ENCODE assay signal across 13 cellular contexts in genomic region chr2:235042576-235043515, GRCh38.
DNase-seq lines count a peak whose midpoint lies in the region; ATAC-seq and TF ChIP-seq lines count a peak whose summit lies in the region.
"Had no signal": no experiment of that assay in that cellular context is flagged by ENCODE, and none has a peak within 500 bp of the region (broad histone marks: within the 10 kb centered on the region; RNA-seq: fewer than 3 reads in every experiment).

No MANE protein-coding gene starts in this region.

- H3K9ac ChIP-seq in neuronal stem cell (ENCODE audit: low read depth, low read length, poor library complexity): peak overlapping the region; percentile 10
- H3K9ac ChIP-seq: GM23248 had no signal

- no peak overlapping the region for H3K4me3 Mint-ChIP-seq in stimulated activated naive CD8-positive, alpha-beta T cell treated with anti-CD3 and anti-CD28 coated beads, Interleukin-15, amount 100 ng/mL, for 72 hours
- H3K4me3 Mint-ChIP-seq: CD8-positive, alpha-beta memory T cell had no signal

- intact Hi-C loops in Right ventricle myocardium inferior (cut with DNase I) (no loop called here), upper lobe of right lung (cut with DNase I) (no loop called here)

- H2BK120ac ChIP-seq in neuronal stem cell (ENCODE audit: low read depth, low read length): no peak overlapping the region

- H3K27ac ChIP-seq in right atrium auricular region (no peak overlapping the region), neuronal stem cell (replicated peaks; ENCODE audit: low read length) (no peak overlapping the region), upper lobe of right lung (no peak overlapping the region)
- H3K27ac ChIP-seq: 22Rv1, GM23248 had no signal

- H3K27me3 ChIP-seq in right atrium auricular region: no peaks in the 10 kb centered on the region
- no peaks in the 10 kb centered on the region for H3K27me3 ChIP-seq in neuronal stem cell (ENCODE audit: control insufficient read depth in 3 of 3, insufficient read depth in 3 of 3, low read depth in 1 of 3, low read length in 3 of 3)
- H3K27me3 ChIP-seq in upper lobe of right lung: no peaks in the 10 kb centered on the region

- H2AK5ac ChIP-seq in neuronal stem cell (ENCODE audit: low read depth, low read length): no peak overlapping the region

- H3K4ac ChIP-seq in neuronal stem cell (ENCODE audit: low read length): no peak overlapping the region

- H3K4me1 ChIP-seq in right atrium auricular region (peaks cover 0 to 17% of the 10 kb centered on the region in 2 donors), neuronal stem cell (ENCODE audit: control insufficient read depth in 2 of 2, insufficient read depth in 1 of 2, low read depth in 1 of 2, low read length in 2 of 2) (peaks cover 0 to 3% of the 10 kb centered on the region in 2 donors), upper lobe of right lung (peaks cover 11% of the 10 kb centered on the region)

- peaks cover 20% of the 10 kb centered on the region for H3K4me1 Mint-ChIP-seq in stimulated activated naive CD8-positive, alpha-beta T cell treated with anti-CD3 and anti-CD28 coated beads, Interleukin-15, amount 100 ng/mL, for 72 hours

- no peak overlapping the region for H2BK12ac ChIP-seq in neuronal stem cell (ENCODE audit: low read length)

- H3K36me3 ChIP-seq in right atrium auricular region (peaks cover 29% of the 10 kb centered on the region), neuronal stem cell (replicated peaks in 1 of 2; ENCODE audit: control insufficient read depth in 2 of 2, insufficient read depth in 2 of 2, low read length in 2 of 2) (peaks cover 47 to 94% of the 10 kb centered on the region in 2 donors), upper lobe of right lung (peaks cover 30% of the 10 kb centered on the region)

- peaks cover 13% of the 10 kb centered on the region for H3K79me1 ChIP-seq in neuronal stem cell (ENCODE audit: low read depth, low read length)

- H2BK15ac ChIP-seq in neuronal stem cell (ENCODE audit: low read length): no peak overlapping the region

- H3K4me2 ChIP-seq in neuronal stem cell (ENCODE audit: insufficient read depth, low read length, poor library complexity, severe bottlenecking): no peak overlapping the region

- no peak overlapping the region for H3K18ac ChIP-seq in neuronal stem cell (ENCODE audit: low read length)

- H2BK5ac ChIP-seq in neuronal stem cell (ENCODE audit: low read length): peak overlapping the region; percentile 45

- H3K4me3 ChIP-seq in right atrium auricular region: no peak overlapping the region
- no peak overlapping the region for H3K4me3 ChIP-seq in neuronal stem cell (ENCODE audit: low read length in 2 of 2)
- H3K4me3 ChIP-seq in upper lobe of right lung: no peak overlapping the region
- H3K4me3 ChIP-seq: GM23248 had no signal

- no peaks in the 10 kb centered on the region for H3K9me3 Mint-ChIP-seq in stimulated activated naive CD8-positive, alpha-beta T cell treated with anti-CD3 and anti-CD28 coated beads, Interleukin-15, amount 100 ng/mL, for 72 hours

- H4K91ac ChIP-seq in neuronal stem cell (ENCODE audit: low read depth, low read length, poor library complexity): no peak overlapping the region

- peak; percentile 52 for DNase-seq in Right ventricle myocardium inferior (ENCODE audit: missing footprints)
- DNase-seq in right atrium auricular region (ENCODE audit: low spot score): no peak
- DNase-seq in stimulated activated naive CD8-positive, alpha-beta T cell treated with anti-CD3 and anti-CD28 coated beads, Interleukin-15, amount 100 ng/mL, for 72 hours: no peak
- no peak for DNase-seq in stimulated activated naive CD8-positive, alpha-beta T cell treated with anti-CD3 and anti-CD28 coated beads, Interleukin-15, Interleukin-2, amounts not matched to agents 100 U/mL and 50 U/mL, for 24 hours
- no peak for DNase-seq in neuronal stem cell (ENCODE audit: low spot score)
- peak; percentile 74 for DNase-seq in upper lobe of right lung
- DNase-seq in amniotic stem cell (lab: John Stamatoyannopoulos, UW): no peak
- DNase-seq: CD8-positive, alpha-beta memory T cell; DMS 273 treated with DMSO at 0.1 percent for 48 hours; GM23248 had no signal

- H3K23ac ChIP-seq in neuronal stem cell (ENCODE audit: low read depth, low read length, poor library complexity): peak overlapping the region; percentile 45

- ATAC-seq in Right ventricle myocardium inferior: no peak
- ATAC-seq in stimulated activated naive CD8-positive, alpha-beta T cell treated with anti-CD3 and anti-CD28 coated beads, Interleukin-15, amount 100 ng/mL, for 72 hours: peak; percentile 15
- no peak for ATAC-seq in stimulated activated naive CD8-positive, alpha-beta T cell treated with anti-CD3 and anti-CD28 coated beads, Interleukin-15, Interleukin-2, amounts not matched to agents 100 U/mL and 50 U/mL, for 24 hours
- ATAC-seq in upper lobe of right lung: no peak
- ATAC-seq in GM18858 (IDR thresholded peaks at IDR 0.05; ENCODE audit: unreplicated experiment): no peak
- ATAC-seq: HCT116 had no signal

- H3K27ac Mint-ChIP-seq in stimulated activated naive CD8-positive, alpha-beta T cell treated with anti-CD3 and anti-CD28 coated beads, Interleukin-15, amount 100 ng/mL, for 72 hours: no peak overlapping the region
- H3K27ac Mint-ChIP-seq: CD8-positive, alpha-beta memory T cell had no signal

- H2AFZ ChIP-seq in neuronal stem cell (ENCODE audit: low read length): no peak overlapping the region
- H2AFZ ChIP-seq: GM23248 had no signal

- WGBS in neuronal stem cell (ENCODE audit: extremely low coverage in 2 of 2, insufficient read length in 2 of 2, insufficient replicate concordance in 1 of 2), 2 donors: no CpG with 5 or more reads among the region's 49 CpGs

- TF ChIP-seq CTCF in right atrium auricular region (IDR thresholded peaks at IDR 0.05) (no peak), upper lobe of right lung (IDR thresholded peaks at IDR 0.05) (no peak)

- H3K9me3 ChIP-seq in right atrium auricular region (no peaks in the 10 kb centered on the region), neuronal stem cell (replicated peaks in 1 of 2; ENCODE audit: control insufficient read depth in 2 of 2, insufficient read depth in 1 of 2, low read depth in 1 of 2, low read length in 2 of 2) (peaks cover 0 to 2% of the 10 kb centered on the region in 2 donors), upper lobe of right lung (no peaks in the 10 kb centered on the region)

- H4K8ac ChIP-seq in neuronal stem cell (ENCODE audit: low read depth, low read length): no peak overlapping the region

- H3K27me3 Mint-ChIP-seq in stimulated activated naive CD8-positive, alpha-beta T cell treated with anti-CD3 and anti-CD28 coated beads, Interleukin-15, amount 100 ng/mL, for 72 hours: peaks cover 30% of the 10 kb centered on the region

- H3K14ac ChIP-seq in neuronal stem cell (ENCODE audit: low read length): peak overlapping the region; percentile 41

Comparison
In these comparisons a context has a peak if more than half of its experiments do, and no peak if none do; other contexts are left out.
1. DNase-seq: peak in Right ventricle myocardium inferior (single experiment) and upper lobe of right lung (single experiment); none in right atrium auricular region (single experiment), stimulated activated naive CD8-positive, alpha-beta T cell treated with anti-CD3 and anti-CD28 coated beads, Interleukin-15, amount 100 ng/mL, for 72 hours (0 of 2), stimulated activated naive CD8-positive, alpha-beta T cell treated with anti-CD3 and anti-CD28 coated beads, Interleukin-15, Interleukin-2, amounts not matched to agents 100 U/mL and 50 U/mL, for 24 hours (single experiment), neuronal stem cell (single experiment) and amniotic stem cell (single experiment).